In genomic region chr3:164476631-164477030, GRCh38 we compare ENCODE assay signal across 19 cellular contexts.
"Had no signal": no experiment of that assay in that cellular context is flagged by ENCODE, and none has a peak within 500 bp of the region (broad histone marks: within the 10 kb centered on the region; RNA-seq: fewer than 3 reads in every experiment).

No MANE protein-coding gene starts in this region.

- H3K36me3 Mint-ChIP-seq: T-cell had no signal

- H3K27me3 Mint-ChIP-seq: T-cell had no signal

- H3K9ac ChIP-seq: SK-N-SH had no signal

- H3K27ac ChIP-seq: RWPE1 had no signal

- H3K4me1 Mint-ChIP-seq: T-cell had no signal

- H3K4me3 Mint-ChIP-seq: T-cell had no signal

- H3K4me2 ChIP-seq: SK-N-SH had no signal

- DNase-seq: KBM-7, MM.1S, NCI-H1092, NCI-H1436, NCI-H187, NCI-H2029, NCI-H2081 treated with DMSO at 0.1 percent for 48 hours, NCI-H2171, NCI-H226, NCI-H446, NCI-H510A, NCI-H524 treated with DMSO at 0.1 percent for 48 hours, NCI-H69, NCI-H774, SHP77, SK-N-SH, SW 1271, T-cell had no signal

- H3K27ac Mint-ChIP-seq: T-cell had no signal

- H3K9me3 ChIP-seq: SK-N-SH had no signal
